1 cellular context compared by ENCODE assay signal in genomic region chr4:139452000-139452399, GRCh38.
TF ChIP-seq lines count a peak whose summit lies in the region.

No MANE protein-coding gene starts in this region.

TF ChIP-seq in GM23338, 12 proteins besides CTCF, POLR2A, EP300 and RAD21 (continued from another document):
- TF ChIP-seq, protein P1, sequence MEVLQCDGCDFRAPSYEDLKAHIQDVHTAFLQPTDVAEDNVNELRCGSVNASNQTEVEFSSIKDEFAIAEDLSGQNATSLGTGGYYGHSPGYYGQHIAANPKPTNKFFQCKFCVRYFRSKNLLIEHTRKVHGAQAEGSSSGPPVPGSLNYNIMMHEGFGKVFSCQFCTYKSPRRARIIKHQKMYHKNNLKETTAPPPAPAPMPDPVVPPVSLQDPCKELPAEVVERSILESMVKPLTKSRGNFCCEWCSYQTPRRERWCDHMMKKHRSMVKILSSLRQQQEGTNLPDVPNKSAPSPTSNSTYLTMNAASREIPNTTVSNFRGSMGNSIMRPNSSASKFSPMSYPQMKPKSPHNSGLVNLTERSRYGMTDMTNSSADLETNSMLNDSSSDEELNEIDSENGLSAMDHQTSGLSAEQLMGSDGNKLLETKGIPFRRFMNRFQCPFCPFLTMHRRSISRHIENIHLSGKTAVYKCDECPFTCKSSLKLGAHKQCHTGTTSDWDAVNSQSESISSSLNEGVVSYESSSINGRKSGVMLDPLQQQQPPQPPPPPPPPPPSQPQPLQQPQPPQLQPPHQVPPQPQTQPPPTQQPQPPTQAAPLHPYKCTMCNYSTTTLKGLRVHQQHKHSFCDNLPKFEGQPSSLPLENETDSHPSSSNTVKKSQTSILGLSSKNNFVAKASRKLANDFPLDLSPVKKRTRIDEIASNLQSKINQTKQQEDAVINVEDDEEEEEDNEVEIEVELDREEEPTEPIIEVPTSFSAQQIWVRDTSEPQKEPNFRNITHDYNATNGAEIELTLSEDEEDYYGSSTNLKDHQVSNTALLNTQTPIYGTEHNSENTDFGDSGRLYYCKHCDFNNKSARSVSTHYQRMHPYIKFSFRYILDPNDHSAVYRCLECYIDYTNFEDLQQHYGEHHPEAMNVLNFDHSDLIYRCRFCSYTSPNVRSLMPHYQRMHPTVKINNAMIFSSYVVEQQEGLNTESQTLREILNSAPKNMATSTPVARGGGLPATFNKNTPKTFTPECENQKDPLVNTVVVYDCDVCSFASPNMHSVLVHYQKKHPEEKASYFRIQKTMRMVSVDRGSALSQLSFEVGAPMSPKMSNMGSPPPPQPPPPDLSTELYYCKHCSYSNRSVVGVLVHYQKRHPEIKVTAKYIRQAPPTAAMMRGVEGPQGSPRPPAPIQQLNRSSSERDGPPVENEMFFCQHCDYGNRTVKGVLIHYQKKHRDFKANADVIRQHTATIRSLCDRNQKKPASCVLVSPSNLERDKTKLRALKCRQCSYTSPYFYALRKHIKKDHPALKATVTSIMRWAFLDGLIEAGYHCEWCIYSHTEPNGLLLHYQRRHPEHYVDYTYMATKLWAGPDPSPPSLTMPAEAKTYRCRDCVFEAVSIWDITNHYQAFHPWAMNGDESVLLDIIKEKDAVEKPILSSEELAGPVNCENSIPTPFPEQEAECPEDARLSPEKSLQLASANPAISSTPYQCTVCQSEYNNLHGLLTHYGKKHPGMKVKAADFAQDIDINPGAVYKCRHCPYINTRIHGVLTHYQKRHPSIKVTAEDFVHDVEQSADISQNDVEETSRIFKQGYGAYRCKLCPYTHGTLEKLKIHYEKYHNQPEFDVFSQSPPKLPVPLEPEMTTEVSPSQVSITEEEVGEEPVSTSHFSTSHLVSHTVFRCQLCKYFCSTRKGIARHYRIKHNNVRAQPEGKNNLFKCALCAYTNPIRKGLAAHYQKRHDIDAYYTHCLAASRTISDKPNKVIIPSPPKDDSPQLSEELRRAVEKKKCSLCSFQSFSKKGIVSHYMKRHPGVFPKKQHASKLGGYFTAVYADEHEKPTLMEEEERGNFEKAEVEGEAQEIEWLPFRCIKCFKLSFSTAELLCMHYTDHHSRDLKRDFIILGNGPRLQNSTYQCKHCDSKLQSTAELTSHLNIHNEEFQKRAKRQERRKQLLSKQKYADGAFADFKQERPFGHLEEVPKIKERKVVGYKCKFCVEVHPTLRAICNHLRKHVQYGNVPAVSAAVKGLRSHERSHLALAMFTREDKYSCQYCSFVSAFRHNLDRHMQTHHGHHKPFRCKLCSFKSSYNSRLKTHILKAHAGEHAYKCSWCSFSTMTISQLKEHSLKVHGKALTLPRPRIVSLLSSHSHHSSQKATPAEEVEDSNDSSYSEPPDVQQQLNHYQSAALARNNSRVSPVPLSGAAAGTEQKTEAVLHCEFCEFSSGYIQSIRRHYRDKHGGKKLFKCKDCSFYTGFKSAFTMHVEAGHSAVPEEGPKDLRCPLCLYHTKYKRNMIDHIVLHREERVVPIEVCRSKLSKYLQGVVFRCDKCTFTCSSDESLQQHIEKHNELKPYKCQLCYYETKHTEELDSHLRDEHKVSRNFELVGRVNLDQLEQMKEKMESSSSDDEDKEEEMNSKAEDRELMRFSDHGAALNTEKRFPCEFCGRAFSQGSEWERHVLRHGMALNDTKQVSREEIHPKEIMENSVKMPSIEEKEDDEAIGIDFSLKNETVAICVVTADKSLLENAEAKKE (CRISPR knock-in tag; IDR thresholded peaks at IDR 0.05) = no peak
- TF ChIP-seq EZH2phosphoT487 (IDR thresholded peaks at IDR 0.05; ENCODE audit: unreplicated experiment) = no peak
